In genomic region chr12:11814362-11814761, GRCh38 we compare ENCODE assay signal across 9 cellular contexts.
DNase-seq lines count a peak whose midpoint lies in the region; ATAC-seq and TF ChIP-seq lines count a peak whose summit lies in the region.
"Had no signal": no experiment of that assay in that cellular context is flagged by ENCODE, and none has a peak within 500 bp of the region (broad histone marks: within the 10 kb centered on the region; RNA-seq: fewer than 3 reads in every experiment).

No MANE protein-coding gene starts in this region.

- no peak overlapping the region for H3K27ac ChIP-seq in CD8-positive, alpha-beta memory T cell (ENCODE audit: low read depth, low read length)
- H3K27ac ChIP-seq in CD8-positive, alpha-beta T cell (ENCODE audit: low read depth, low read length): no peak overlapping the region

- peaks cover 11 to 55% (median 19%) of the 10 kb centered on the region in 3 donors for H3K4me1 Mint-ChIP-seq in CD8-positive, alpha-beta memory T cell
- H3K4me1 Mint-ChIP-seq in CD8-positive, alpha-beta T cell (ENCODE audit: low read depth): peaks cover 23% of the 10 kb centered on the region

- no peaks in the 10 kb centered on the region for H3K27me3 Mint-ChIP-seq in CD8-positive, alpha-beta memory T cell
- no peaks in the 10 kb centered on the region for H3K27me3 Mint-ChIP-seq in CD8-positive, alpha-beta T cell (ENCODE audit: low read depth)

- H3K36me3 ChIP-seq in CD8-positive, alpha-beta memory T cell (ENCODE audit: insufficient read depth, low read length): no peaks in the 10 kb centered on the region
- H3K36me3 ChIP-seq in CD8-positive, alpha-beta T cell (ENCODE audit: insufficient read depth, low read length): no peaks in the 10 kb centered on the region

- H3K4me3 Mint-ChIP-seq in CD8-positive, alpha-beta memory T cell: no peak overlapping the region
- H3K4me3 Mint-ChIP-seq in CD8-positive, alpha-beta T cell: no peak overlapping the region

- ATAC-seq in CD8-positive, alpha-beta T cell: no peak

- H3K27me3 ChIP-seq in CD8-positive, alpha-beta memory T cell (ENCODE audit: insufficient read depth, low read length, poor library complexity, severe bottlenecking): no peaks in the 10 kb centered on the region
- H3K27me3 ChIP-seq in CD8-positive, alpha-beta T cell (ENCODE audit: insufficient read depth, low read length): no peaks in the 10 kb centered on the region

- peaks cover 0 to 4% (median 4%) of the 10 kb centered on the region in 3 donors for H3K36me3 Mint-ChIP-seq in CD8-positive, alpha-beta memory T cell
- no peaks in the 10 kb centered on the region for H3K36me3 Mint-ChIP-seq in CD8-positive, alpha-beta T cell

- H3K9me3 ChIP-seq in CD8-positive, alpha-beta memory T cell (ENCODE audit: low read length): no peaks in the 10 kb centered on the region
- H3K9me3 ChIP-seq in CD8-positive, alpha-beta T cell (ENCODE audit: low read length): no peaks in the 10 kb centered on the region

- CTCF ChIA-PET in CD8-positive, alpha-beta memory T cell (lab: Charles Lee): no interaction called here
- CTCF ChIA-PET in CD8-positive, alpha-beta T cell (lab: Charles Lee): interaction anchor here (2.2 kb wide), 1 partner anchor 218 kb away, joined by 4 read pairs; no protein-coding TSS in a partner anchor

- DNase-seq in NCI-H1694 treated with DMSO at 0.1 percent for 48 hours (lab: John Stamatoyannopoulos, UW) (peak; percentile 16), NCI-H1694 (lab: John Stamatoyannopoulos, UW) (no peak), RPMI7951 (ENCODE audit: low read depth) (peak; percentile 81), fibroblast of gingiva (ENCODE audit: low read depth) (peak; percentile 44), skeletal muscle cell (ENCODE audit: low read depth) (peak; percentile 66), mucosa of gallbladder (ENCODE audit: low spot score) (no peak)
- no peak for DNase-seq in CD8-positive, alpha-beta memory T cell
- no peak for DNase-seq in CD8-positive, alpha-beta T cell
- DNase-seq: SIG-M5 had no signal

- no peaks in the 10 kb centered on the region for H3K9me3 Mint-ChIP-seq in CD8-positive, alpha-beta memory T cell
- no peaks in the 10 kb centered on the region for H3K9me3 Mint-ChIP-seq in CD8-positive, alpha-beta T cell

- intact Hi-C loops in CD8-positive, alpha-beta T cell (cut with DNase I, micrococcal nuclease): loop anchor here in 1 of 2 experiments (5.0 kb wide), 1 partner anchor 162 kb away; no protein-coding TSS in a partner anchor

- H3K27ac Mint-ChIP-seq in CD8-positive, alpha-beta memory T cell: no peak overlapping the region
- H3K27ac Mint-ChIP-seq in CD8-positive, alpha-beta T cell: no peak overlapping the region

- no peak for TF ChIP-seq CTCF in CD8-positive, alpha-beta T cell (IDR thresholded peaks at IDR 0.05)

- peaks cover 17% of the 10 kb centered on the region for H3K4me1 ChIP-seq in CD8-positive, alpha-beta memory T cell (ENCODE audit: insufficient read depth, low read length)
- peaks cover 18% of the 10 kb centered on the region for H3K4me1 ChIP-seq in CD8-positive, alpha-beta T cell (ENCODE audit: insufficient read depth, low read length)

- no peak overlapping the region for H3K4me3 ChIP-seq in skeletal muscle cell (ENCODE audit: low read depth, low read length)
- H3K4me3 ChIP-seq in CD8-positive, alpha-beta memory T cell (ENCODE audit: low read length): no peak overlapping the region
- no peak overlapping the region for H3K4me3 ChIP-seq in CD8-positive, alpha-beta T cell (ENCODE audit: low read depth, low read length)

- POLR2A ChIA-PET in CD8-positive, alpha-beta memory T cell (lab: Charles Lee): interaction anchor here (0.7 kb wide), 1 partner anchor 425 kb away, joined by 3 read pairs; no protein-coding TSS in a partner anchor
- POLR2A ChIA-PET in CD8-positive, alpha-beta T cell (lab: Charles Lee): no interaction called here

Comparison
In these comparisons a context has a peak if more than half of its experiments do, and no peak if none do; other contexts are left out.
1. DNase-seq: peak in NCI-H1694 treated with DMSO at 0.1 percent for 48 hours (single experiment), RPMI7951 (single experiment), fibroblast of gingiva (single experiment) and skeletal muscle cell (single experiment); none in NCI-H1694 (single experiment), CD8-positive, alpha-beta memory T cell (0 of 5), CD8-positive, alpha-beta T cell (0 of 7) and mucosa of gallbladder (single experiment).